Comparison of ENCODE assay signal across 12 cellular contexts in genomic region chrX:49209434-49210251, GRCh38. TPM values are rescaled to one million over a fixed set of nuclear protein-coding genes. Genes with fewer than 3 reads are reported as not detected.
DNase-seq lines count a peak whose midpoint lies in the region; FAIRE-seq lines count a peak whose summit lies in the region.
"Had no signal": no experiment of that assay in that cellular context is flagged by ENCODE, and none has a peak within 500 bp of the region (broad histone marks: within the 10 kb centered on the region; RNA-seq: fewer than 3 reads in every experiment).

No MANE protein-coding gene starts in this region.

- peak overlapping the region in 3 of 5 donors; percentile 17 to 44 (median 25) for H3K4me3 Mint-ChIP-seq in immature natural killer cell

- FAIRE-seq in RCC 7860 (lab: Jason Lieb, UNC): no peak

- no peaks in the 10 kb centered on the region for H3K9me3 Mint-ChIP-seq in immature natural killer cell

- no peak overlapping the region for H3K27ac Mint-ChIP-seq in immature natural killer cell

- no peaks in the 10 kb centered on the region for H3K36me3 Mint-ChIP-seq in immature natural killer cell

- peak; percentile 72 for DNase-seq in DMS 273 treated with DMSO at 0.1 percent for 48 hours (lab: John Stamatoyannopoulos, UW)
- DNase-seq in NCI-H1694 treated with DMSO at 0.1 percent for 48 hours (lab: John Stamatoyannopoulos, UW): peak; percentile 81
- DNase-seq in amygdala (lab: John Stamatoyannopoulos, UW): peak in 29 of 56 donors; percentile 3 to 66 (median 17)
- no peak for DNase-seq in immature natural killer cell
- DNase-seq in mucosa of gallbladder (ENCODE audit: low spot score): no peak
- DNase-seq in RCC 7860 (ENCODE audit: low spot score): no peak
- no peak for DNase-seq in NK-92 (lab: John Stamatoyannopoulos, UW; ENCODE audit: unreplicated experiment)
- DNase-seq in activated CD4-positive, CD25-positive, alpha-beta regulatory T cell (lab: John Stamatoyannopoulos, UW): no peak
- DNase-seq: NCI-H526; retina; SHP77 treated with DMSO at 0.1 percent for 48 hours; stimulated activated CD4-positive, alpha-beta T cell treated with anti-CD3 and anti-CD28 coated beads, Interleukin-4, amount 100 ng/mL, for 1 hour had no signal

- H3K27me3 Mint-ChIP-seq in immature natural killer cell (ENCODE audit: low read depth in 3 of 3): peaks cover 0 to 6% (median 2%) of the 10 kb centered on the region in 3 donors

- no peaks in the 10 kb centered on the region for H3K4me1 Mint-ChIP-seq in immature natural killer cell

RNA-seq across cellular contexts. Expression of gene SYP, which starts 9.7 kb away (rescaled TPM):
- polyA plus RNA-seq in immature natural killer cell: under 1 TPM in 2 of 3 donors, not detected in 1; 0.29 to 0.43 TPM
- 1.9 TPM for total RNA-seq in mucosa of gallbladder

RNA-seq across cellular contexts. Expression of gene PRICKLE3, which starts 23.5 kb away (rescaled TPM):
- polyA plus RNA-seq in immature natural killer cell: 1 to 10 TPM in 2 of 3 donors, not detected in 1; 2.1 to 4.1 TPM
- total RNA-seq in mucosa of gallbladder: 16.3 TPM

RNA-seq across cellular contexts. Expression of gene CACNA1F, which starts 23.5 kb away (rescaled TPM):
- polyA plus RNA-seq in immature natural killer cell: under 1 TPM in 1 of 3 donors, not detected in 2; 0.07 TPM
- total RNA-seq in mucosa of gallbladder: 0.20 TPM

RNA-seq across cellular contexts. Expression of gene CCDC22, which starts 25.6 kb away (rescaled TPM):
- 10 to 100 TPM; 21.6 to 29.4 (median 27.0) TPM for polyA plus RNA-seq in immature natural killer cell
- 20.0 TPM for total RNA-seq in mucosa of gallbladder

RNA-seq across cellular contexts. Expression of gene PLP2, which starts 37.9 kb away (rescaled TPM):
- polyA plus RNA-seq in immature natural killer cell: 10 to 100 TPM; 40.5 to 64.6 (median 45.7) TPM
- 44.0 TPM for total RNA-seq in mucosa of gallbladder

Comparison
In these comparisons a context has a peak if more than half of its experiments do, and no peak if none do; other contexts are left out.
1. DNase-seq: peak in DMS 273 treated with DMSO at 0.1 percent for 48 hours (single experiment), NCI-H1694 treated with DMSO at 0.1 percent for 48 hours (single experiment) and amygdala (29 of 56); none in immature natural killer cell (0 of 3), mucosa of gallbladder (single experiment), RCC 7860 (single experiment), NK-92 (single experiment) and activated CD4-positive, CD25-positive, alpha-beta regulatory T cell (0 of 4).